Comparison of ENCODE assay signal across 1 cellular context in the genomic region with DNA sequence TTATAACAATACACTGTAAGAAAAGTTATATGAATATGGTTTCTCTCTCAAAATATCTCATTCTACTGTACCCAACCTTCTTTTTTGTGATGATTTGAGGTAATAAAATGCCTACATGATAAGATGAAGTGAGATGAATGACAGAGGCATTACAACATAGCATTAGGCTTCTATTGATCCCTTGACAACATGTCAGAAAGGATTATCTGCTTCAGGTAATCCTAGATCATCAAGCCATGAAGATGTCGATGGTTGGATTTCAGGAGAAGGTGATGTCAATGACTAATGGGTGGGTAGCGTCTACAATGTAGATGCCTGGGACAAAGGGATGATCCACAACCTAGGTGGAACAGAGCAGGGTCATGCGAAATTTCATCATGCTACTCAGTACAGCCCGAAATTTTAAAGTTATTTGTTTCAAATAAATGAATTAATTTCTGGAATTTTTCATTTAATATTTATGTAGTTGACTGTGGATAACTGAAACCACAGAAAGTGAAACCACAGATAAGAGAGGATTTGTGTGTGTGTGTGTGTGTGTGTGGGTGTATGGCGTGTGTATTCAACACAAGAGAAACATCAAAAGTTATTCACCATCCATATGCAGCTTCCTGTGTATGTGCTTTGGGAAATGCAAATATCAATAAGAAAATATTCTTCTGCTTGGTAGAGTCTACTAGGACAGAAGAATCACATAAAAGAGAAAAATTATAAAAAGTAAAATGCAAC.
TF ChIP-seq lines count a peak whose summit lies in the region.

No MANE protein-coding gene starts in this region.

TF ChIP-seq in A549, 52 proteins besides CTCF, POLR2A, EP300 and RAD21 (continued from another document):
- TF ChIP-seq CBX2 (IDR thresholded peaks at IDR 0.05; ENCODE audit: borderline replicate concordance, low read depth) (no peak), FOXS1 (CRISPR knock-in tag; IDR thresholded peaks at IDR 0.05) (no peak), MYC (IDR thresholded peaks at IDR 0.05; ENCODE audit: borderline replicate concordance, low read length) (no peak), JUN (IDR thresholded peaks at IDR 0.05) (no peak), HOXB13 (CRISPR knock-in tag; IDR thresholded peaks at IDR 0.05; ENCODE audit: low read depth) (no peak), MAZ (IDR thresholded peaks at IDR 0.05; ENCODE audit: borderline replicate concordance, low read depth, low read length) (no peak), FOSB (CRISPR knock-in tag; IDR thresholded peaks at IDR 0.05) (no peak), SMC3 (IDR thresholded peaks at IDR 0.05) (no peak), CHD2 (IDR thresholded peaks at IDR 0.05; ENCODE audit: low read length, partially characterized antibody) (no peak)
- TF ChIP-seq, protein P1, sequence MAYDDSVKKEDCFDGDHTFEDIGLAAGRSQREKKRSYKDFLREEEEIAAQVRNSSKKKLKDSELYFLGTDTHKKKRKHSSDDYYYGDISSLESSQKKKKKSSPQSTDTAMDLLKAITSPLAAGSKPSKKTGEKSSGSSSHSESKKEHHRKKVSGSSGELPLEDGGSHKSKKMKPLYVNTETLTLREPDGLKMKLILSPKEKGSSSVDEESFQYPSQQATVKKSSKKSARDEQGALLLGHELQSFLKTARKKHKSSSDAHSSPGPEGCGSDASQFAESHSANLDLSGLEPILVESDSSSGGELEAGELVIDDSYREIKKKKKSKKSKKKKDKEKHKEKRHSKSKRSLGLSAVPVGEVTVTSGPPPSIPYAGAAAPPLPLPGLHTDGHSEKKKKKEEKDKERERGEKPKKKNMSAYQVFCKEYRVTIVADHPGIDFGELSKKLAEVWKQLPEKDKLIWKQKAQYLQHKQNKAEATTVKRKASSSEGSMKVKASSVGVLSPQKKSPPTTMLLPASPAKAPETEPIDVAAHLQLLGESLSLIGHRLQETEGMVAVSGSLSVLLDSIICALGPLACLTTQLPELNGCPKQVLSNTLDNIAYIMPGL (CRISPR knock-in tag; IDR thresholded peaks at IDR 0.05; ENCODE audit: borderline replicate concordance), result no peak
- TF ChIP-seq, protein P2, sequence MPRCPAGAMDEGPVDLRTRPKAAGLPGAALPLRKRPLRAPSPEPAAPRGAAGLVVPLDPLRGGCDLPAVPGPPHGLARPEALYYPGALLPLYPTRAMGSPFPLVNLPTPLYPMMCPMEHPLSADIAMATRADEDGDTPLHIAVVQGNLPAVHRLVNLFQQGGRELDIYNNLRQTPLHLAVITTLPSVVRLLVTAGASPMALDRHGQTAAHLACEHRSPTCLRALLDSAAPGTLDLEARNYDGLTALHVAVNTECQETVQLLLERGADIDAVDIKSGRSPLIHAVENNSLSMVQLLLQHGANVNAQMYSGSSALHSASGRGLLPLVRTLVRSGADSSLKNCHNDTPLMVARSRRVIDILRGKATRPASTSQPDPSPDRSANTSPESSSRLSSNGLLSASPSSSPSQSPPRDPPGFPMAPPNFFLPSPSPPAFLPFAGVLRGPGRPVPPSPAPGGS (IDR thresholded peaks at IDR 0.05), result no peak
- TF ChIP-seq, protein P3, sequence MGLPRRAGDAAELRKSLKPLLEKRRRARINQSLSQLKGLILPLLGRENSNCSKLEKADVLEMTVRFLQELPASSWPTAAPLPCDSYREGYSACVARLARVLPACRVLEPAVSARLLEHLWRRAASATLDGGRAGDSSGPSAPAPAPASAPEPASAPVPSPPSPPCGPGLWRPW (IDR thresholded peaks at IDR 0.05), result no peak
